In genomic region chr6:21676769-21677168, GRCh38 we compare ENCODE assay signal across 2 cellular contexts.
A peak's percentile ranks its signal among the peaks of the same experiment; 100 is the strongest.
TF ChIP-seq lines count a peak whose summit lies in the region.

No MANE protein-coding gene starts in this region.

TF ChIP-seq in HepG2, 621 proteins besides CTCF, POLR2A, EP300 and RAD21:
- TF ChIP-seq HNRNPK (IDR thresholded peaks at IDR 0.05; ENCODE audit: low read depth, low read length, poor library complexity, severe bottlenecking), result peak; percentile 38
- no peak for TF ChIP-seq HNRNPH1 (optimal IDR thresholded peaks at IDR 0.05; ENCODE audit: low read depth, low read length)

TF ChIP-seq in H1, 55 proteins besides CTCF, POLR2A, EP300 and RAD21:
- no peak for TF ChIP-seq RNF2 (IDR thresholded peaks at IDR 0.05; ENCODE audit: borderline replicate concordance, low read depth, low read length, missing control alignments, poor library complexity, severe bottlenecking)
- no peak for TF ChIP-seq SUZ12 (IDR thresholded peaks at IDR 0.05; ENCODE audit: low read length)
- TF ChIP-seq CREB1 (IDR thresholded peaks at IDR 0.05), result no peak
- no peak for TF ChIP-seq HDAC6 (IDR thresholded peaks at IDR 0.05; ENCODE audit: low read depth, low read length)
